ENCODE assay signal across 8 cellular contexts in genomic region chr14:24430143-24430681, GRCh38. TPM values are rescaled to one million over a fixed set of nuclear protein-coding genes. Genes with fewer than 3 reads are reported as not detected.
DNase-seq lines count a peak whose midpoint lies in the region; ATAC-seq and TF ChIP-seq lines count a peak whose summit lies in the region.

No MANE protein-coding gene starts in this region.

- in situ Hi-C loops in mammary epithelial cell (cut with MboI; ENCODE audit: low sequenced_read_pairs in 2 of 2): loop anchor here (5.0 kb wide), 2 partner anchors 63 to 98 kb away; partner anchors contain the start of gene NFATC4 (in 1 of the 2)

- peaks cover 22 to 26% of the 10 kb centered on the region in 2 donors for H3K4me1 Mint-ChIP-seq in immature natural killer cell

- H3K27me3 ChIP-seq in mammary epithelial cell (ENCODE audit: insufficient read depth, low read length) (no peaks in the 10 kb centered on the region), spleen (replicated peaks in 1 of 7) (no peaks in the 10 kb centered on the region)

- H3K4me1 ChIP-seq in mammary epithelial cell (ENCODE audit: insufficient read depth, low read length) (peaks cover 48% of the 10 kb centered on the region), spleen (peaks cover 20 to 79% (median 43%) of the 10 kb centered on the region in 6 donors)

- peaks cover 1 to 12% (median 8%) of the 10 kb centered on the region in 3 donors for H3K27me3 Mint-ChIP-seq in immature natural killer cell (ENCODE audit: low read depth in 3 of 3)

- peak; percentile 37 for ATAC-seq in GM21360 (IDR thresholded peaks at IDR 0.05; ENCODE audit: unreplicated experiment)
- ATAC-seq in HG03575 (IDR thresholded peaks at IDR 0.05; ENCODE audit: extremely low read depth, insufficient number of reproducible peaks, low FRiP score, unreplicated experiment): peak; percentile 29

- H3K4me3 ChIP-seq in mammary epithelial cell (replicated peaks in 1 of 3; ENCODE audit: insufficient read depth in 1 of 3, low read depth in 2 of 3, low read length in 3 of 3) (peak overlapping the region; percentile 57 to 75 (median 64)), spleen (peak overlapping the region; percentile 64 to 91 (median 74))

- peak overlapping the region; percentile 86 to 89 (median 87) for H3K4me3 Mint-ChIP-seq in immature natural killer cell

- no peak for TF ChIP-seq POLR2A in spleen (IDR thresholded peaks at IDR 0.05)

- peak overlapping the region; percentile 82 to 97 (median 87) for H3K27ac Mint-ChIP-seq in immature natural killer cell

- TF ChIP-seq CTCF in mammary epithelial cell (conservative IDR thresholded peaks at IDR 0.05 in 1 of 2, IDR thresholded peaks at IDR 0.05 in 1 of 2; ENCODE audit: extremely low read depth in 1 of 2, insufficient read depth in 1 of 2, low read depth in 1 of 2, low read length in 2 of 2): no peak
- peak in 2 of 11 experiments; percentile 3 to 5 for TF ChIP-seq CTCF in spleen (IDR thresholded peaks at IDR 0.05 in 8 of 11, conservative IDR thresholded peaks at IDR 0.05 in 3 of 11)

- DNase-seq in EH (ENCODE audit: low read depth): peak; percentile 86
- DNase-seq in SW480 (ENCODE audit: low spot score): peak; percentile 36
- DNase-seq in mammary epithelial cell: peak; percentile 52
- peak; percentile 39 to 48 (median 47) for DNase-seq in immature natural killer cell
- DNase-seq in spleen: peak; percentile 95
- no peak for DNase-seq in NCI-H446 treated with DMSO at 0.1 percent for 48 hours (lab: John Stamatoyannopoulos, UW)

- peak overlapping the region; percentile 87 for H2AFZ ChIP-seq in mammary epithelial cell (ENCODE audit: low read depth, low read length)

- CTCF ChIA-PET in mammary epithelial cell (lab: Charles Lee; ENCODE audit: low non-redundant PET): interaction anchor here (1.8 kb wide), 1 partner anchor 96 kb away, joined by 31 read pairs; the partner anchor contains the start of gene ADCY4

- intact Hi-C loops in mammary epithelial cell (cut with micrococcal nuclease) (loop anchor here (2.0 kb wide), 1 partner anchor 187 kb away; the partner anchor contains the start of gene TINF2), spleen (cut with DNase I; ENCODE audit: low total_unique reads) (loop anchor here (5.0 kb wide), 1 partner anchor 93 kb away; the partner anchor contains the start of genes ADCY4 and RIPK3)

- H3K27ac ChIP-seq in mammary epithelial cell (ENCODE audit: insufficient read depth, low read depth, low read length) (peak overlapping the region; percentile 73), spleen (peak overlapping the region; percentile 97 to 100 (median 98))

- H3K4me2 ChIP-seq in mammary epithelial cell (ENCODE audit: insufficient read depth, low read depth, low read length): peak overlapping the region; percentile 91

- H3K9ac ChIP-seq in mammary epithelial cell (ENCODE audit: insufficient read depth, low read length): peak overlapping the region; percentile 79

- H3K79me2 ChIP-seq in mammary epithelial cell (ENCODE audit: insufficient read depth, low read length): peaks cover 38% of the 10 kb centered on the region

- no peaks in the 10 kb centered on the region for H3K9me3 Mint-ChIP-seq in immature natural killer cell

- H3K36me3 ChIP-seq in mammary epithelial cell (ENCODE audit: insufficient read depth, low read length) (peaks cover 16% of the 10 kb centered on the region), spleen (peaks cover 0 to 43% (median 31%) of the 10 kb centered on the region in 6 donors)

- dilution Hi-C loops in mammary epithelial cell (cut with HindIII; ENCODE audit: low sequenced_read_pairs): no loop called here

- H4K20me1 ChIP-seq in mammary epithelial cell (ENCODE audit: insufficient read depth, low read length): no peaks in the 10 kb centered on the region

- H3K36me3 Mint-ChIP-seq in immature natural killer cell: peaks cover 4 to 18% (median 15%) of the 10 kb centered on the region in 3 donors

- H3K9me3 ChIP-seq in mammary epithelial cell (replicated peaks; ENCODE audit: insufficient read depth, low read length): no peaks in the 10 kb centered on the region
- no peaks in the 10 kb centered on the region for H3K9me3 ChIP-seq in spleen

- WGBS in mammary epithelial cell (ENCODE audit: low coverage, missing lambda C conversion rate): 5% methylated on average over 4 of the region's 28 CpGs
- WGBS in spleen, 5 donors: 0 to 1% (median 0%) methylated on average over 10 to 28 of the region's 28 CpGs

- no TSS peak for BruUV-seq in mammary epithelial cell (replicated peaks; lab: Mats Ljungman, UMichigan)

RNA-seq across cellular contexts. Expression of gene KHNYN, which starts 0.5 kb away (rescaled TPM):
- total RNA-seq in mammary epithelial cell: 10 to 100 TPM; 60.2 to 75.0 TPM
- 16.7 TPM for polyA plus RNA-seq in mammary epithelial cell
- polyA minus RNA-seq in mammary epithelial cell: 34.9 TPM
- 10 to 100 TPM; 12.5 to 28.0 (median 25.6) TPM for polyA plus RNA-seq in immature natural killer cell
- 10 to 100 TPM; 65.5 to 90.6 (median 72.2) TPM for total RNA-seq in spleen
- polyA plus RNA-seq in spleen: 10 to 100 TPM; 10.9 to 35.2 (median 14.0) TPM

RNA-seq across cellular contexts. Expression of gene CBLN3, which starts 0.7 kb away (rescaled TPM):
- total RNA-seq in mammary epithelial cell: 1 to 10 TPM; 1.3 to 3.1 TPM
- 0.78 TPM for polyA plus RNA-seq in mammary epithelial cell
- polyA minus RNA-seq in mammary epithelial cell: not detected
- not detected for polyA plus RNA-seq in immature natural killer cell
- total RNA-seq in spleen: 10 to 100 TPM in 4 of 7 donors, 1 to 10 TPM in 3; 4.3 to 21.7 (median 13.7) TPM
- polyA plus RNA-seq in spleen: 10 to 100 TPM in 1 of 3 donors, 1 to 10 TPM in 2; 5.8 to 13.8 (median 6.8) TPM

RNA-seq across cellular contexts. Expression of gene SDR39U1, which starts 12.4 kb away (rescaled TPM):
- total RNA-seq in mammary epithelial cell: 10 to 100 TPM in 1 of 2 donors, 1 to 10 TPM in 1; 8.8 to 39.1 TPM
- polyA plus RNA-seq in mammary epithelial cell: 40.2 TPM
- 9.8 TPM for polyA minus RNA-seq in mammary epithelial cell
- polyA plus RNA-seq in immature natural killer cell: 10 to 100 TPM; 62.2 to 91.2 (median 82.6) TPM
- total RNA-seq in spleen: 10 to 100 TPM; 48.2 to 87.8 (median 63.7) TPM
- polyA plus RNA-seq in spleen: 100 to 1,000 TPM in 2 of 3 donors, 10 to 100 TPM in 1; 94.6 to 146 (median 124) TPM

RNA-seq across cellular contexts. Expression of gene NYNRIN, which starts 31.4 kb away (rescaled TPM):
- total RNA-seq in mammary epithelial cell (10 to 100 TPM in 1 of 2 donors, 1 to 10 TPM in 1; 2.7 to 15.0 TPM), spleen (10 to 100 TPM in 5 of 7 donors, 1 to 10 TPM in 2; 4.7 to 18.0 (median 12.0) TPM)
- polyA plus RNA-seq in mammary epithelial cell (2.4 TPM), immature natural killer cell (under 1 TPM in 2 of 3 donors, not detected in 1; 0.18 TPM), spleen (1 to 10 TPM in 2 of 3 donors, under 1 TPM in 1; 0.87 to 2.7 (median 2.2) TPM)
- polyA minus RNA-seq in mammary epithelial cell: 3.9 TPM
